ENCODE assay signal across 2 cellular contexts in the genomic region with DNA sequence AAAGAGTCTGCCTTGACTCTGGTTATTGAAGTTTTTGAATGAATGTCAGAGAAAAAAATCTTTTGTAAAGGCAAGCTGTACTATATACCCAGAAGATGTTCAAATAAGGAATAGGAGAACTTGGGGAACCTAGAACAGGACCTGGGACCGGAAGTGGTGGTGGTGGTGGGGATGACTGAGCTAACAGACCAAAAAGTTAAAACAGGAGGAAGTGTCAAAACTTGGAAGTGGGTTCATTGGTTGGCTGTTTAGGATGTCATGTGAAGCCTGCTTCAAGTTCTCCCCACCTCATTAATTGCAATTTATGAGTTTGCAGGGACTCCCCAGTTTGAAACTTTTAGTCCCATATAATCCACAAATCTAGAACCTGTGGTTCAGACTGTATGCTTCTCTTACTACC.
TF ChIP-seq lines count a peak whose summit lies in the region.

No MANE protein-coding gene starts in this region.

TF ChIP-seq in IMR-90, 13 proteins besides CTCF, POLR2A, EP300 and RAD21:
- TF ChIP-seq FOS (IDR thresholded peaks at IDR 0.05; ENCODE audit: low read depth, low read length): no peak
- TF ChIP-seq CEBPB (IDR thresholded peaks at IDR 0.05; ENCODE audit: low read depth, low read length): no peak
- TF ChIP-seq RFX5 (IDR thresholded peaks at IDR 0.05; ENCODE audit: low read depth, low read length): no peak
- TF ChIP-seq SMC3 (IDR thresholded peaks at IDR 0.05; ENCODE audit: low read depth, low read length): no peak
- TF ChIP-seq CHD1 (IDR thresholded peaks at IDR 0.05; ENCODE audit: low read depth, low read length): no peak
- TF ChIP-seq MAZ (IDR thresholded peaks at IDR 0.05; ENCODE audit: borderline replicate concordance, low read depth, low read length): no peak
- TF ChIP-seq MAFK (IDR thresholded peaks at IDR 0.05; ENCODE audit: low read depth, low read length): no peak
- no peak for TF ChIP-seq RCOR1 (IDR thresholded peaks at IDR 0.05; ENCODE audit: insufficient replicate concordance, low read length)
- TF ChIP-seq ELK1 (IDR thresholded peaks at IDR 0.05; ENCODE audit: borderline replicate concordance, low read depth, low read length): no peak
- no peak for TF ChIP-seq BHLHE40 (IDR thresholded peaks at IDR 0.05; ENCODE audit: low read depth, low read length)
- no peak for TF ChIP-seq NFE2L2 (IDR thresholded peaks at IDR 0.05; ENCODE audit: low read depth, low read length)
- TF ChIP-seq USF2 (IDR thresholded peaks at IDR 0.05; ENCODE audit: low read depth, low read length): no peak
- TF ChIP-seq MXI1 (IDR thresholded peaks at IDR 0.05; ENCODE audit: borderline replicate concordance, low read depth, low read length): no peak

TF ChIP-seq in SK-N-SH treated with all-trans-retinoic acid at 6 μM for 48 hours, 23 proteins besides CTCF, POLR2A, EP300 and RAD21 (continued from another document):
- no peak for TF ChIP-seq CSRNP3 (CRISPR knock-in tag; IDR thresholded peaks at IDR 0.05)
- TF ChIP-seq, protein P1, sequence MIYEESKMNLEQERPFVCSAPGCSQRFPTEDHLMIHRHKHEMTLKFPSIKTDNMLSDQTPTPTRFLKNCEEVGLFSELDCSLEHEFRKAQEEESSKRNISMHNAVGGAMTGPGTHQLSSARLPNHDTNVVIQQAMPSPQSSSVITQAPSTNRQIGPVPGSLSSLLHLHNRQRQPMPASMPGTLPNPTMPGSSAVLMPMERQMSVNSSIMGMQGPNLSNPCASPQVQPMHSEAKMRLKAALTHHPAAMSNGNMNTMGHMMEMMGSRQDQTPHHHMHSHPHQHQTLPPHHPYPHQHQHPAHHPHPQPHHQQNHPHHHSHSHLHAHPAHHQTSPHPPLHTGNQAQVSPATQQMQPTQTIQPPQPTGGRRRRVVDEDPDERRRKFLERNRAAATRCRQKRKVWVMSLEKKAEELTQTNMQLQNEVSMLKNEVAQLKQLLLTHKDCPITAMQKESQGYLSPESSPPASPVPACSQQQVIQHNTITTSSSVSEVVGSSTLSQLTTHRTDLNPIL (CRISPR knock-in tag; IDR thresholded peaks at IDR 0.05; ENCODE audit: low read depth): no peak
TF ChIP-seq in SK-N-SH treated with all-trans-retinoic acid at 6 μM for 48 hours: peak in this region for 0.
